In genomic region chr18:3451166-3451988, GRCh38 we compare ENCODE assay signal across 8 cellular contexts.
DNase-seq lines count a peak whose midpoint lies in the region; ATAC-seq and TF ChIP-seq lines count a peak whose summit lies in the region.

No MANE protein-coding gene starts in this region.

- peak; percentile 61 for DNase-seq in GDM1 (lab: John Stamatoyannopoulos, UW)
- peak; percentile 14 for DNase-seq in NCI-H1436 treated with DMSO at 0.1 percent for 48 hours (lab: John Stamatoyannopoulos, UW)
- DNase-seq in T47D (ENCODE audit: low read depth in 1 of 2, low spot score in 1 of 2) = peak; percentile 39 to 87
- peak; percentile 72 for DNase-seq in iPS-NIHi11 (ENCODE audit: low spot score)

- ATAC-seq in HG02981 (IDR thresholded peaks at IDR 0.05; ENCODE audit: unreplicated experiment) = no peak
- ATAC-seq in GM21528 (IDR thresholded peaks at IDR 0.05; ENCODE audit: low FRiP score, unreplicated experiment) = no peak

- in situ Hi-C loops in T47D (cut with HindIII; ENCODE audit: low pct_unique_long_range_greater_than_20kb, low sequenced_read_pairs) = no loop called here

- TF ChIP-seq CTCF in WI38 (IDR thresholded peaks at IDR 0.05; ENCODE audit: low read depth, low read length) = no peak

- H3K27ac ChIP-seq in skin epidermis = peak overlapping the region; percentile 86 to 100 (median 99)

- H3K4me3 ChIP-seq in WI38 (ENCODE audit: low read depth, low read length) (peak overlapping the region; percentile 97), skin epidermis (peak overlapping the region; percentile 60 to 87 (median 80))

Comparison
In these comparisons a context has a peak if more than half of its experiments do, and no peak if none do; other contexts are left out.
1. DNase-seq: peak in every context shown above with its lines; median percentile 72 in iPS-NIHi11; 63 in T47D; 61 in GDM1; 14 in NCI-H1436 treated with DMSO at 0.1 percent for 48 hours.